Comparison of ENCODE assay signal across 8 cellular contexts in genomic region chr3:148955544-148956346, GRCh38. TPM values are rescaled to one million over a fixed set of nuclear protein-coding genes. Genes with fewer than 3 reads are reported as not detected.
A peak's percentile ranks its signal among the peaks of the same experiment; 100 is the strongest.
DNase-seq lines count a peak whose midpoint lies in the region; ATAC-seq, FAIRE-seq and TF ChIP-seq lines count a peak whose summit lies in the region.

No MANE protein-coding gene starts in this region.

- ATAC-seq in left cardiac atrium, result peak; percentile 90 to 91
- ATAC-seq in GM21576 (IDR thresholded peaks at IDR 0.05; ENCODE audit: unreplicated experiment), result no peak
- no peak for ATAC-seq in HG02678 (IDR thresholded peaks at IDR 0.05; ENCODE audit: unreplicated experiment)

- CTCF ChIA-PET in activated naive CD4-positive, alpha-beta T cell treated with anti-CD3 and anti-CD28 coated beads, Interleukin-2, amount 10 ng/mL, durations not matched to agents 7 days and 5 days (lab: Charles Lee), result interaction anchor here (0.6 to 8.4 kb wide), 19 partner anchors 18 to 539 kb away, joined by 3 to 76 read pairs (median 4); no protein-coding TSS in a partner anchor

- peak; percentile 72 for TF ChIP-seq CTCF in BE2C (IDR thresholded peaks at IDR 0.05; ENCODE audit: low read depth, low read length)

- DNase-seq in BE2C (peak; percentile 66), GM19239 (ENCODE audit: insufficient read length, low spot score) (no peak), NCI-H2196 treated with DMSO at 0.1 percent for 48 hours (lab: John Stamatoyannopoulos, UW; ENCODE audit: unreplicated experiment) (peak; percentile 51), left cardiac atrium (peak; percentile 43), renal cortical epithelial cell (ENCODE audit: low read depth) (peak; percentile 97)
- DNase-seq in activated naive CD4-positive, alpha-beta T cell treated with anti-CD3 and anti-CD28 coated beads, Interleukin-2, amount 10 ng/mL, durations not matched to agents 7 days and 5 days, result peak; percentile 34

- H3K4me3 ChIP-seq in BE2C (ENCODE audit: low read depth, low read length), result no peak overlapping the region

- no peaks in the 10 kb centered on the region for H3K9me3 Mint-ChIP-seq in activated naive CD4-positive, alpha-beta T cell treated with anti-CD3 and anti-CD28 coated beads, Interleukin-2, amount 10 ng/mL, durations not matched to agents 7 days and 5 days

- H3K4me1 Mint-ChIP-seq in activated naive CD4-positive, alpha-beta T cell treated with anti-CD3 and anti-CD28 coated beads, Interleukin-2, amount 10 ng/mL, durations not matched to agents 7 days and 5 days, result peaks cover 9% of the 10 kb centered on the region

- H3K27me3 ChIP-seq in BE2C, result no peaks in the 10 kb centered on the region

- H3K27me3 Mint-ChIP-seq in activated naive CD4-positive, alpha-beta T cell treated with anti-CD3 and anti-CD28 coated beads, Interleukin-2, amount 10 ng/mL, durations not matched to agents 7 days and 5 days, result peaks cover 3% of the 10 kb centered on the region

- no peaks in the 10 kb centered on the region for H3K36me3 ChIP-seq in BE2C

- no peaks in the 10 kb centered on the region for H3K36me3 Mint-ChIP-seq in activated naive CD4-positive, alpha-beta T cell treated with anti-CD3 and anti-CD28 coated beads, Interleukin-2, amount 10 ng/mL, durations not matched to agents 7 days and 5 days

- FAIRE-seq in GM19239 (lab: Jason Lieb, UNC), result peak; percentile 39

- H3K4me3 Mint-ChIP-seq in activated naive CD4-positive, alpha-beta T cell treated with anti-CD3 and anti-CD28 coated beads, Interleukin-2, amount 10 ng/mL, durations not matched to agents 7 days and 5 days, result no peak overlapping the region

- H3K9me3 ChIP-seq in BE2C, result no peaks in the 10 kb centered on the region

- intact Hi-C loops in left cardiac atrium (cut with DNase I), result loop anchor here (2.0 to 10.0 kb wide), 5 partner anchors 67 to 322 kb away; no protein-coding TSS in a partner anchor

- no peak overlapping the region for H3K27ac Mint-ChIP-seq in activated naive CD4-positive, alpha-beta T cell treated with anti-CD3 and anti-CD28 coated beads, Interleukin-2, amount 10 ng/mL, durations not matched to agents 7 days and 5 days

- 0 out of 2 replicates have a peak, but pooled peaks cover 4% of the 10 kb centered on the region for H3K4me1 ChIP-seq in BE2C

RNA-seq across cellular contexts. Expression of gene GYG1, which starts 35.6 kb away (rescaled TPM):
- 27.4 TPM for polyA plus RNA-seq in BE2C (2012; ENCODE audit: insufficient read depth, insufficient read length, low read depth)
- 100 to 1,000 TPM; 104 to 125 TPM for total RNA-seq in left cardiac atrium
- total RNA-seq in renal cortical epithelial cell, result 25.0 and 37.5 TPM in 2 replicates

Comparison
In these comparisons a context has a peak if more than half of its experiments do, and no peak if none do; other contexts are left out.
1. ATAC-seq: peak in left cardiac atrium (2 of 2); none in GM21576 (single experiment) and HG02678 (single experiment).